Comparison of ENCODE assay signal across 8 cellular contexts in the genomic region with DNA sequence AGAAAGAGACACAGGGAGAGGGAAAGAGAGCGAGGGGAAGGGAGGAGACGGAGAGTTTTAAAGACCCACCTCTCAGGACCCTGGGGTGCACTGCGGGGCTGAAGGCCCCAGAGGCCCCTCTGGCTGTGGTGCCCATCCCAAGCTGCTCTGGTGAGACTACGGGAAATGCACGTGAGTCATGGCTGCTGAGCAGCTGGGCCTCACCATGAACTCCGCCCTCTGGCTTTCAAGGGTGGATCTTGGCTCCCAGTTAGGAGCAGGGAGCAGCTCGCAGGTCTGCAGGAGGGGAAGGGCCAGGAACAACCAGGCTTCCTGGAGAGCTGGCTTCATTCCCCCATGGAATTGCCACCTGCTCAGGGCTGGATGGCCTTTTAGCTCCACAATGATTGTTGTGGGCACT. TPM values are rescaled to one million over a fixed set of nuclear protein-coding genes. Genes with fewer than 3 reads are reported as not detected.
DNase-seq lines count a peak whose midpoint lies in the region; ATAC-seq and TF ChIP-seq lines count a peak whose summit lies in the region.

No MANE protein-coding gene starts in this region.

- peaks cover 5% of the 10 kb centered on the region for H3K9me3 ChIP-seq in mammary epithelial cell (replicated peaks; ENCODE audit: insufficient read depth, low read length)

- no peaks in the 10 kb centered on the region for H3K27me3 ChIP-seq in mammary epithelial cell (ENCODE audit: insufficient read depth, low read length)

- peaks cover 3% of the 10 kb centered on the region for H3K9me3 Mint-ChIP-seq in activated CD8-positive, alpha-beta memory T cell treated with anti-CD3 and anti-CD28 coated beads, Interleukin-2, amount 10 ng/mL, durations not matched to agents 7 days and 5 days (ENCODE audit: low read depth)

- in situ Hi-C loops in mammary epithelial cell (cut with MboI; ENCODE audit: low sequenced_read_pairs in 2 of 2) (no loop called here), G401 (cut with HindIII; ENCODE audit: low sequenced_read_pairs) (no loop called here)

- intact Hi-C loops in mammary epithelial cell (cut with micrococcal nuclease), result no loop called here

- no peak for TF ChIP-seq CTCF in mammary epithelial cell (conservative IDR thresholded peaks at IDR 0.05 in 1 of 2, IDR thresholded peaks at IDR 0.05 in 1 of 2; ENCODE audit: extremely low read depth in 1 of 2, insufficient read depth in 1 of 2, low read depth in 1 of 2, low read length in 2 of 2)

- no peak overlapping the region for H3K4me2 ChIP-seq in mammary epithelial cell (ENCODE audit: insufficient read depth, low read depth, low read length)

- peaks cover 5% of the 10 kb centered on the region for H3K27me3 Mint-ChIP-seq in activated CD8-positive, alpha-beta memory T cell treated with anti-CD3 and anti-CD28 coated beads, Interleukin-2, amount 10 ng/mL, durations not matched to agents 7 days and 5 days

- no peak overlapping the region for H3K9ac ChIP-seq in mammary epithelial cell (ENCODE audit: insufficient read depth, low read length)

- H3K4me1 ChIP-seq in mammary epithelial cell (ENCODE audit: insufficient read depth, low read length), result no peaks in the 10 kb centered on the region

- H3K79me2 ChIP-seq in mammary epithelial cell (ENCODE audit: insufficient read depth, low read length), result no peaks in the 10 kb centered on the region

- no peak overlapping the region for H2AFZ ChIP-seq in mammary epithelial cell (ENCODE audit: low read depth, low read length)

- CTCF ChIA-PET in activated CD8-positive, alpha-beta memory T cell treated with anti-CD3 and anti-CD28 coated beads, Interleukin-2, amount 10 ng/mL, durations not matched to agents 7 days and 5 days (lab: Charles Lee), result no interaction called here
- CTCF ChIA-PET in mammary epithelial cell (lab: Charles Lee; ENCODE audit: low non-redundant PET), result no interaction called here

- ATAC-seq in activated CD8-positive, alpha-beta memory T cell treated with anti-CD3 and anti-CD28 coated beads, Interleukin-2, amount 10 ng/mL, durations not matched to agents 7 days and 5 days, result no peak

- no peaks in the 10 kb centered on the region for H3K36me3 ChIP-seq in mammary epithelial cell (ENCODE audit: insufficient read depth, low read length)

- peak; percentile 14 for DNase-seq in activated CD8-positive, alpha-beta memory T cell treated with anti-CD3 and anti-CD28 coated beads, Interleukin-2, amount 10 ng/mL, durations not matched to agents 7 days and 5 days
- DNase-seq in activated CD8-positive, alpha-beta memory T cell treated with anti-CD3 and anti-CD28 coated beads, Interleukin-2, amount 50 U/mL, for 4 hours, result no peak
- peak; percentile 39 for DNase-seq in NCI-H2029 treated with DMSO at 0.1 percent for 48 hours (lab: John Stamatoyannopoulos, UW)
- peak; percentile 9 for DNase-seq in mammary epithelial cell
- peak; percentile 16 for DNase-seq in stromal cell of bone marrow (ENCODE audit: low read depth)
- DNase-seq in medulla oblongata (ENCODE audit: extremely low spot score), result no peak
- DNase-seq in G401 (ENCODE audit: low spot score), result no peak
- DNase-seq in SKM-1 (lab: John Stamatoyannopoulos, UW; ENCODE audit: unreplicated experiment), result no peak

- H3K4me3 Mint-ChIP-seq in activated CD8-positive, alpha-beta memory T cell treated with anti-CD3 and anti-CD28 coated beads, Interleukin-2, amount 10 ng/mL, durations not matched to agents 7 days and 5 days, result no peak overlapping the region

- dilution Hi-C loops in mammary epithelial cell (cut with HindIII; ENCODE audit: low sequenced_read_pairs), result no loop called here

- no TSS peak for BruUV-seq in mammary epithelial cell (replicated peaks; lab: Mats Ljungman, UMichigan)

- no peaks in the 10 kb centered on the region for H4K20me1 ChIP-seq in mammary epithelial cell (ENCODE audit: insufficient read depth, low read length)

- no peak overlapping the region for H3K27ac Mint-ChIP-seq in activated CD8-positive, alpha-beta memory T cell treated with anti-CD3 and anti-CD28 coated beads, Interleukin-2, amount 10 ng/mL, durations not matched to agents 7 days and 5 days

- H3K27ac ChIP-seq in mammary epithelial cell (ENCODE audit: insufficient read depth, low read depth, low read length), result no peak overlapping the region

- WGBS in mammary epithelial cell (ENCODE audit: low coverage, missing lambda C conversion rate), result 7% methylated on average over 5 of the region's 7 CpGs

- no peak overlapping the region for H3K4me3 ChIP-seq in mammary epithelial cell (replicated peaks in 1 of 3; ENCODE audit: insufficient read depth in 1 of 3, low read depth in 2 of 3, low read length in 3 of 3)

- no peaks in the 10 kb centered on the region for H3K4me1 Mint-ChIP-seq in activated CD8-positive, alpha-beta memory T cell treated with anti-CD3 and anti-CD28 coated beads, Interleukin-2, amount 10 ng/mL, durations not matched to agents 7 days and 5 days

- no peaks in the 10 kb centered on the region for H3K36me3 Mint-ChIP-seq in activated CD8-positive, alpha-beta memory T cell treated with anti-CD3 and anti-CD28 coated beads, Interleukin-2, amount 10 ng/mL, durations not matched to agents 7 days and 5 days

RNA-seq across cellular contexts. Expression of gene SLC6A3, which starts 7.8 kb away (rescaled TPM):
- total RNA-seq in activated CD8-positive, alpha-beta memory T cell treated with anti-CD3 and anti-CD28 coated beads, Interleukin-2, amount 10 ng/mL, durations not matched to agents 7 days and 5 days, result under 1 TPM; 0.07 to 0.23 TPM
- not detected for total RNA-seq in mammary epithelial cell
- not detected for polyA plus RNA-seq in mammary epithelial cell
- polyA minus RNA-seq in mammary epithelial cell, result not detected
- total RNA-seq in G401 (2014; rRNA removed; shearing (Covaris generic)), result not detected in 2 replicates

Comparison
In these comparisons a context has a peak if more than half of its experiments do, and no peak if none do; other contexts are left out.
1. DNase-seq: peak in activated CD8-positive, alpha-beta memory T cell treated with anti-CD3 and anti-CD28 coated beads, Interleukin-2, amount 10 ng/mL, durations not matched to agents 7 days and 5 days (single experiment), NCI-H2029 treated with DMSO at 0.1 percent for 48 hours (single experiment), mammary epithelial cell (single experiment) and stromal cell of bone marrow (single experiment); none in activated CD8-positive, alpha-beta memory T cell treated with anti-CD3 and anti-CD28 coated beads, Interleukin-2, amount 50 U/mL, for 4 hours (single experiment), medulla oblongata (single experiment), G401 (single experiment) and SKM-1 (single experiment).